ENCODE assay signal across 9 cellular contexts in genomic region chr2:170524828-170525565, GRCh38.
DNase-seq lines count a peak whose midpoint lies in the region; ATAC-seq and TF ChIP-seq lines count a peak whose summit lies in the region.
"Had no signal": no experiment of that assay in that cellular context is flagged by ENCODE, and none has a peak within 500 bp of the region (broad histone marks: within the 10 kb centered on the region; RNA-seq: fewer than 3 reads in every experiment).

No MANE protein-coding gene starts in this region.

- no peak overlapping the region for H3K4ac ChIP-seq in mesenchymal stem cell (ENCODE audit: low read depth in 1 of 2, low read length in 2 of 2)

- no peak overlapping the region for H3K27ac Mint-ChIP-seq in Caco-2 (ENCODE audit: unreplicated experiment)

- H3K36me3 Mint-ChIP-seq in Caco-2 (ENCODE audit: insufficient read depth, unreplicated experiment) = no peaks in the 10 kb centered on the region

- peak overlapping the region in 1 of 2 experiments; percentile 8 for H2BK12ac ChIP-seq in mesenchymal stem cell (ENCODE audit: low read length in 2 of 2)

- H3K4me1 ChIP-seq in MM.1S (ENCODE audit: low read length) (no peaks in the 10 kb centered on the region), mesenchymal stem cell (ENCODE audit: control insufficient read depth, insufficient read depth, low read depth, low read length) (peaks cover 2% of the 10 kb centered on the region), Caco-2 (peaks cover 16% of the 10 kb centered on the region), spleen (no peaks in the 10 kb centered on the region)

- no peak overlapping the region for H3K9ac ChIP-seq in MM.1S (ENCODE audit: low read length)
- peak overlapping the region; percentile 50 for H3K9ac ChIP-seq in mesenchymal stem cell (ENCODE audit: low read length)

- intact Hi-C loops in Caco-2 (cut with micrococcal nuclease; ENCODE audit: unreplicated experiment) = no loop called here
- intact Hi-C loops in spleen (cut with DNase I; ENCODE audit: low total_unique reads) = no loop called here

- peaks cover 8% of the 10 kb centered on the region for H3K4me1 Mint-ChIP-seq in Caco-2 (ENCODE audit: low read depth, unreplicated experiment)

- no peak for TF ChIP-seq POLR2A in spleen (IDR thresholded peaks at IDR 0.05)

- H3F3A ChIP-seq in MM.1S (ENCODE audit: insufficient read depth, low read length) = no peaks in the 10 kb centered on the region

- ATAC-seq in GM21825 (IDR thresholded peaks at IDR 0.05; ENCODE audit: unreplicated experiment) = peak; percentile 87

- no peak overlapping the region for H4K8ac ChIP-seq in mesenchymal stem cell (ENCODE audit: low read length)

- BruUV-seq in Caco-2 (replicated peaks; lab: Mats Ljungman, UMichigan) = no TSS peak

- no peaks in the 10 kb centered on the region for H3K79me2 ChIP-seq in MM.1S (ENCODE audit: low read length)

- H3K27me3 Mint-ChIP-seq in Caco-2 (ENCODE audit: insufficient read depth, unreplicated experiment) = no peaks in the 10 kb centered on the region

- H3K18ac ChIP-seq in mesenchymal stem cell (ENCODE audit: low read depth in 1 of 2, low read length in 2 of 2) = no peak overlapping the region

- H4K20me1 ChIP-seq in MM.1S (ENCODE audit: insufficient read depth, low read length) = no peaks in the 10 kb centered on the region

- H2AK5ac ChIP-seq in mesenchymal stem cell (ENCODE audit: low read length, severe bottlenecking) = no peak overlapping the region

- H3K14ac ChIP-seq in mesenchymal stem cell (ENCODE audit: low read length in 2 of 2) = no peak overlapping the region

- H2AFZ ChIP-seq in MM.1S (ENCODE audit: low read length) = no peak overlapping the region
- H2AFZ ChIP-seq in mesenchymal stem cell (ENCODE audit: low read depth, low read length) = no peak overlapping the region

- no peak overlapping the region for H2BK5ac ChIP-seq in mesenchymal stem cell (ENCODE audit: low read depth, low read length, poor library complexity, severe bottlenecking)

- H2BK15ac ChIP-seq in mesenchymal stem cell (ENCODE audit: low read depth, poor library complexity, severe bottlenecking) = no peak overlapping the region

- H3K4me3 Mint-ChIP-seq in Caco-2 (ENCODE audit: unreplicated experiment) = no peak overlapping the region

- H3K27me3 ChIP-seq in MM.1S (replicated peaks; ENCODE audit: insufficient read depth, low read length) = no peaks in the 10 kb centered on the region
- no peaks in the 10 kb centered on the region for H3K27me3 ChIP-seq in mesenchymal stem cell (ENCODE audit: control insufficient read depth in 1 of 2, insufficient read depth in 1 of 2, low read length in 2 of 2)
- H3K27me3 ChIP-seq in Caco-2 (replicated peaks; ENCODE audit: control insufficient read depth, insufficient read depth, low read length) = no peaks in the 10 kb centered on the region
- peaks cover 0 to 4% (median 0%) of the 10 kb centered on the region in 7 donors for H3K27me3 ChIP-seq in spleen (replicated peaks in 1 of 7)
- H3K27me3 ChIP-seq: ovary had no signal

- TF ChIP-seq CTCF in GM12865 (IDR thresholded peaks at IDR 0.05; ENCODE audit: insufficient read depth, low read depth, low read length, missing control alignments) (no peak), MM.1S (IDR thresholded peaks at IDR 0.05; ENCODE audit: low read length) (no peak), Caco-2 (IDR thresholded peaks at IDR 0.05; ENCODE audit: insufficient read depth in 1 of 2, low read depth in 1 of 2, low read length in 1 of 2, severe bottlenecking in 1 of 2, unreplicated experiment in 1 of 2) (no peak), spleen (IDR thresholded peaks at IDR 0.05 in 8 of 11, conservative IDR thresholded peaks at IDR 0.05 in 3 of 11) (no peak)

- H3K27ac ChIP-seq in MM.1S (ENCODE audit: low read length) = no peak overlapping the region
- H3K27ac ChIP-seq in mesenchymal stem cell (ENCODE audit: low read length, poor library complexity, severe bottlenecking) = peak overlapping the region; percentile 56
- H3K27ac ChIP-seq in spleen = no peak overlapping the region

- no peaks in the 10 kb centered on the region for H3K79me1 ChIP-seq in mesenchymal stem cell (replicated peaks; ENCODE audit: low read length, poor library complexity, severe bottlenecking)

- H4K91ac ChIP-seq in mesenchymal stem cell (ENCODE audit: low read length) = no peak overlapping the region

- H3K4me3 ChIP-seq in GM12865 (ENCODE audit: low read depth, low read length) = no peak overlapping the region
- no peak overlapping the region for H3K4me3 ChIP-seq in MM.1S (ENCODE audit: low read length)
- peak overlapping the region in 1 of 2 experiments; percentile 28 for H3K4me3 ChIP-seq in mesenchymal stem cell (ENCODE audit: insufficient read depth in 1 of 2, low read depth in 1 of 2, low read length in 2 of 2)
- no peak overlapping the region for H3K4me3 ChIP-seq in Caco-2 (ENCODE audit: low read depth, low read length)
- H3K4me3 ChIP-seq in spleen = no peak overlapping the region
- H3K4me3 ChIP-seq: ovary had no signal

- H3K9me3 Mint-ChIP-seq in Caco-2 (ENCODE audit: unreplicated experiment) = no peaks in the 10 kb centered on the region

- no peak overlapping the region for H2BK120ac ChIP-seq in mesenchymal stem cell (ENCODE audit: low read depth, low read length)

- POLR2A ChIA-PET in Caco-2 (lab: Charles Lee) = no interaction called here

- H3K9me3 ChIP-seq in MM.1S (replicated peaks; ENCODE audit: insufficient read depth, low read length) (no peaks in the 10 kb centered on the region), mesenchymal stem cell (ENCODE audit: control insufficient read depth, low read length) (no peaks in the 10 kb centered on the region), Caco-2 (no peaks in the 10 kb centered on the region), spleen (no peaks in the 10 kb centered on the region)
- H3K9me3 ChIP-seq: ovary had no signal

- H3K4me2 ChIP-seq in MM.1S (ENCODE audit: low read depth, low read length) (no peak overlapping the region), mesenchymal stem cell (ENCODE audit: low read length, poor library complexity, severe bottlenecking) (no peak overlapping the region)

- peak; percentile 37 for DNase-seq in GM12865 (ENCODE audit: low read depth)
- peak; percentile 15 for DNase-seq in MM.1S
- peak; percentile 55 for DNase-seq in mesenchymal stem cell
- DNase-seq in NCI-H1930 (lab: John Stamatoyannopoulos, UW) = no peak
- DNase-seq in NCI-H774 (lab: John Stamatoyannopoulos, UW) = no peak
- no peak for DNase-seq in Caco-2
- DNase-seq in spleen = no peak

- no peaks in the 10 kb centered on the region for H3K9me2 ChIP-seq in MM.1S (replicated peaks; ENCODE audit: insufficient read depth, low read length)

- H3K23ac ChIP-seq in mesenchymal stem cell (ENCODE audit: low read length in 2 of 2) = no peak overlapping the region

- no peaks in the 10 kb centered on the region for H3K36me3 ChIP-seq in MM.1S (replicated peaks; ENCODE audit: insufficient read depth, low read length)
- H3K36me3 ChIP-seq in mesenchymal stem cell (ENCODE audit: control insufficient read depth in 1 of 2, insufficient read depth in 2 of 2, low read depth in 1 of 2, low read length in 2 of 2) = no peaks in the 10 kb centered on the region
- no peaks in the 10 kb centered on the region for H3K36me3 ChIP-seq in Caco-2 (ENCODE audit: control insufficient read depth, insufficient read depth, low read length)
- H3K36me3 ChIP-seq in spleen = no peaks in the 10 kb centered on the region
- H3K36me3 ChIP-seq: ovary had no signal

- 26% methylated on average over 2 of the region's 2 CpGs for WGBS in mesenchymal stem cell
- 46 to 65% (median 54%) methylated on average over 2 of the region's 2 CpGs for WGBS in spleen, 5 donors

- CTCF ChIA-PET in Caco-2 (lab: Charles Lee) = interaction anchor here (1.0 kb wide), 1 partner anchor 116 kb away, joined by 3 read pairs; no protein-coding TSS in a partner anchor

Comparison
In these comparisons a context has a peak if more than half of its experiments do, and no peak if none do; other contexts are left out.
1. DNase-seq: peak in GM12865 (single experiment), MM.1S (single experiment) and mesenchymal stem cell (single experiment); none in NCI-H1930 (0 of 2), NCI-H774 (single experiment), Caco-2 (0 of 2) and spleen (single experiment).